8 cellular contexts compared by ENCODE assay signal in the genomic region with DNA sequence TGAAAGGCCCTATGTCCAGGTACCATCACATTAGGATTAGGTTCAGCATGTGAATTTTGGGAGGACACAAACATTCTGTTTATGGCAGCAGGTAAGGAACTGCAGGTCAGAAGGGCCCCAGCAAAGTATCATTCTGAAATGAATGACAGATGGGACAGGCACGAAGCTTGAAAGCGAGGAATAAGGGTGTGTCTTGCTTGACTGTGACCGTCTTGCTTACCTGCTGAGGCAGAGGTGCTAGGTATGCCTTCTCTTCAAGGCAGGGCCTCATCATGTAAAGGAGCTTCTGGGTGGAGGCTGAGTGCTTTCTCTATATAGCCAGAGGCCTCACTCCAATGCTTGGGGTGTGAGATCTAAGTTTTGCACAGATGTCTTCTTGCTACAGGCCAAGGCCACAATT. TPM values are rescaled to one million over a fixed set of nuclear protein-coding genes. Genes with fewer than 3 reads are reported as not detected.
"Had no signal": no experiment of that assay in that cellular context is flagged by ENCODE, and none has a peak within 500 bp of the region (broad histone marks: within the 10 kb centered on the region; RNA-seq: fewer than 3 reads in every experiment).

No MANE protein-coding gene starts in this region.

- ATAC-seq: HepG2, K562 had no signal

- H3K27ac ChIP-seq: HL-60 had no signal

- DNase-seq: IMR-90, KBM-7, KG1 had no signal

- H3K4me3 ChIP-seq: K562 had no signal

RNA-seq across cellular contexts. Expression of a gene that starts 41.4 kb away (rescaled TPM):
- total RNA-seq: HepG2, HT-29 had no signal
- polyA plus RNA-seq: HepG2, IgD-negative memory B cell had no signal
